14 cellular contexts compared by ENCODE assay signal in genomic region chr6:28005975-28006374, GRCh38. TPM values are rescaled to one million over a fixed set of nuclear protein-coding genes. Genes with fewer than 3 reads are reported as not detected.
A peak's percentile ranks its signal among the peaks of the same experiment; 100 is the strongest.
DNase-seq lines count a peak whose midpoint lies in the region; ATAC-seq and TF ChIP-seq lines count a peak whose summit lies in the region.
"Had no signal": no experiment of that assay in that cellular context is flagged by ENCODE, and none has a peak within 500 bp of the region (broad histone marks: within the 10 kb centered on the region; RNA-seq: fewer than 3 reads in every experiment).

No MANE protein-coding gene starts in this region.

- H3K27ac ChIP-seq in HUES48 (ENCODE audit: low read depth, low read length): peak overlapping the region; percentile 75
- H3K27ac ChIP-seq in ectodermal cell (ENCODE audit: insufficient read depth, low read depth, low read length, poor library complexity, severe bottlenecking): peak overlapping the region; percentile 47
- H3K27ac ChIP-seq in iPS-18a (ENCODE audit: low read length): peak overlapping the region; percentile 54
- no peak overlapping the region for H3K27ac ChIP-seq in lower lobe of right lung
- H3K27ac ChIP-seq: A549, C4-2B had no signal

- no peak for DNase-seq in stimulated activated naive CD8-positive, alpha-beta T cell treated with anti-CD3 and anti-CD28 coated beads, Interleukin-15, Interleukin-2, amounts not matched to agents 100 U/mL and 50 U/mL, for 24 hours
- no peak for DNase-seq in natural killer cell treated with Interleukin-12 subunit alpha and Interleukin-12 subunit beta and Interleukin-15 and Interleukin-18, amount 100 ng/mL, for 72 hours (ENCODE audit: low spot score)
- DNase-seq in lower lobe of right lung: no peak
- no peak for DNase-seq in activated CD4-positive, alpha-beta T cell treated with anti-CD3 and anti-CD28 coated beads for 36 hours
- DNase-seq: BE2C; CD4-positive, alpha-beta memory T cell; DMS79 had no signal

- no peak for TF ChIP-seq CTCF in lower lobe of right lung (IDR thresholded peaks at IDR 0.05)

- H3K4me3 ChIP-seq in HUES48 (ENCODE audit: low read depth, low read length) (no peak overlapping the region), ectodermal cell (ENCODE audit: insufficient read depth, low read depth, low read length) (no peak overlapping the region), iPS-18a (ENCODE audit: low read length) (peak overlapping the region; percentile 1), lower lobe of right lung (no peak overlapping the region)
- H3K4me3 ChIP-seq: A549 had no signal

- H3K36me3 Mint-ChIP-seq in natural killer cell treated with Interleukin-12 subunit alpha and Interleukin-12 subunit beta and Interleukin-15 and Interleukin-18, amount 100 ng/mL, for 72 hours: no peaks in the 10 kb centered on the region
- no peaks in the 10 kb centered on the region for H3K36me3 Mint-ChIP-seq in activated CD4-positive, alpha-beta T cell treated with anti-CD3 and anti-CD28 coated beads for 36 hours (ENCODE audit: low read depth)
- H3K36me3 Mint-ChIP-seq: CD4-positive, alpha-beta memory T cell had no signal

- H3K4me1 Mint-ChIP-seq in natural killer cell treated with Interleukin-12 subunit alpha and Interleukin-12 subunit beta and Interleukin-15 and Interleukin-18, amount 100 ng/mL, for 72 hours (ENCODE audit: low read depth in 2 of 2): no peaks in the 10 kb centered on the region
- peaks cover 4% of the 10 kb centered on the region for H3K4me1 Mint-ChIP-seq in activated CD4-positive, alpha-beta T cell treated with anti-CD3 and anti-CD28 coated beads for 36 hours

- ATAC-seq in stimulated activated naive CD8-positive, alpha-beta T cell treated with anti-CD3 and anti-CD28 coated beads, Interleukin-15, Interleukin-2, amounts not matched to agents 100 U/mL and 50 U/mL, for 24 hours: no peak
- ATAC-seq in natural killer cell treated with Interleukin-12 subunit alpha and Interleukin-12 subunit beta and Interleukin-15 and Interleukin-18, amount 100 ng/mL, for 72 hours: no peak
- no peak for ATAC-seq in lower lobe of right lung
- ATAC-seq in activated CD4-positive, alpha-beta T cell treated with anti-CD3 and anti-CD28 coated beads for 36 hours: no peak
- ATAC-seq: A549, HCT116 had no signal

- WGBS in ectodermal cell, 2 experiments: 34 to 37% methylated on average over 3 of the region's 3 CpGs

- H3K27me3 ChIP-seq in HUES48 (ENCODE audit: control insufficient read depth, insufficient read depth, low read length) (no peaks in the 10 kb centered on the region), ectodermal cell (ENCODE audit: control insufficient read depth, insufficient read depth, low read length, poor library complexity, severe bottlenecking) (no peaks in the 10 kb centered on the region), iPS-18a (ENCODE audit: control insufficient read depth, insufficient read depth, low read length) (no peaks in the 10 kb centered on the region), lower lobe of right lung (ENCODE audit: low read depth) (peaks cover 6% of the 10 kb centered on the region)

- CTCF ChIA-PET in activated CD4-positive, alpha-beta T cell treated with anti-CD3 and anti-CD28 coated beads for 36 hours (lab: Charles Lee): no interaction called here

- H3K4me3 Mint-ChIP-seq in natural killer cell treated with Interleukin-12 subunit alpha and Interleukin-12 subunit beta and Interleukin-15 and Interleukin-18, amount 100 ng/mL, for 72 hours: no peak overlapping the region
- no peak overlapping the region for H3K4me3 Mint-ChIP-seq in activated CD4-positive, alpha-beta T cell treated with anti-CD3 and anti-CD28 coated beads for 36 hours
- H3K4me3 Mint-ChIP-seq: CD4-positive, alpha-beta memory T cell had no signal

- no peak overlapping the region for H3K9ac ChIP-seq in HUES48 (ENCODE audit: low read depth, low read length)
- peak overlapping the region; percentile 41 for H3K9ac ChIP-seq in iPS-18a (ENCODE audit: low read length)

- H3K36me3 ChIP-seq in HUES48 (ENCODE audit: control insufficient read depth, insufficient read depth, low read length) (no peaks in the 10 kb centered on the region), ectodermal cell (ENCODE audit: control insufficient read depth, insufficient read depth, low read length) (no peaks in the 10 kb centered on the region), iPS-18a (ENCODE audit: control insufficient read depth, low read depth, low read length) (no peaks in the 10 kb centered on the region), lower lobe of right lung (no peaks in the 10 kb centered on the region)
- H3K36me3 ChIP-seq: BE2C had no signal

- H3K4me1 ChIP-seq in HUES48 (ENCODE audit: control insufficient read depth, insufficient read depth, low read length): peaks cover 31% of the 10 kb centered on the region
- H3K4me1 ChIP-seq in ectodermal cell (ENCODE audit: control insufficient read depth, insufficient read depth, low read length): peaks cover 34% of the 10 kb centered on the region
- peaks cover 46% of the 10 kb centered on the region for H3K4me1 ChIP-seq in iPS-18a (ENCODE audit: control insufficient read depth, low read depth, low read length)
- H3K4me1 ChIP-seq in lower lobe of right lung: no peaks in the 10 kb centered on the region
- H3K4me1 ChIP-seq: A549 had no signal

- no peaks in the 10 kb centered on the region for H3K9me3 Mint-ChIP-seq in natural killer cell treated with Interleukin-12 subunit alpha and Interleukin-12 subunit beta and Interleukin-15 and Interleukin-18, amount 100 ng/mL, for 72 hours
- no peaks in the 10 kb centered on the region for H3K9me3 Mint-ChIP-seq in activated CD4-positive, alpha-beta T cell treated with anti-CD3 and anti-CD28 coated beads for 36 hours (ENCODE audit: low read depth)
- H3K9me3 Mint-ChIP-seq: CD4-positive, alpha-beta memory T cell had no signal

- intact Hi-C loops in lower lobe of right lung (cut with DNase I): no loop called here
- intact Hi-C loops in activated CD4-positive, alpha-beta T cell treated with anti-CD3 and anti-CD28 coated beads for 36 hours (cut with DNase I, micrococcal nuclease): no loop called here

- H3K9me3 ChIP-seq in HUES48 (ENCODE audit: control insufficient read depth, insufficient read depth, low read length) (no peaks in the 10 kb centered on the region), ectodermal cell (ENCODE audit: control insufficient read depth, low read length) (no peaks in the 10 kb centered on the region), iPS-18a (ENCODE audit: control insufficient read depth, low read depth, low read length) (no peaks in the 10 kb centered on the region), lower lobe of right lung (no peaks in the 10 kb centered on the region)
- H3K9me3 ChIP-seq: A549, BE2C had no signal

- no peak overlapping the region for H3K27ac Mint-ChIP-seq in natural killer cell treated with Interleukin-12 subunit alpha and Interleukin-12 subunit beta and Interleukin-15 and Interleukin-18, amount 100 ng/mL, for 72 hours
- H3K27ac Mint-ChIP-seq in activated CD4-positive, alpha-beta T cell treated with anti-CD3 and anti-CD28 coated beads for 36 hours: no peak overlapping the region
- H3K27ac Mint-ChIP-seq: CD4-positive, alpha-beta memory T cell had no signal

- peaks cover 23 to 29% of the 10 kb centered on the region in 2 donors for H3K27me3 Mint-ChIP-seq in natural killer cell treated with Interleukin-12 subunit alpha and Interleukin-12 subunit beta and Interleukin-15 and Interleukin-18, amount 100 ng/mL, for 72 hours
- H3K27me3 Mint-ChIP-seq in activated CD4-positive, alpha-beta T cell treated with anti-CD3 and anti-CD28 coated beads for 36 hours: peaks cover 15% of the 10 kb centered on the region

- POLR2A ChIA-PET in activated CD4-positive, alpha-beta T cell treated with anti-CD3 and anti-CD28 coated beads for 36 hours (lab: Charles Lee): no interaction called here

RNA-seq across cellular contexts. Expression of gene OR2B6, which starts 48.9 kb away (rescaled TPM):
- polyA plus RNA-seq in ectodermal cell (2013, experiment 1 of 4): 0.61 TPM
- not detected for polyA plus RNA-seq in ectodermal cell (2013, experiment 2 of 4)
- not detected for polyA plus RNA-seq in ectodermal cell (2013, experiment 3 of 4)
- not detected for polyA plus RNA-seq in ectodermal cell (2013, experiment 4 of 4)
- not detected for total RNA-seq in natural killer cell treated with Interleukin-12 subunit alpha and Interleukin-12 subunit beta and Interleukin-15 and Interleukin-18, amount 100 ng/mL, for 72 hours
- total RNA-seq in lower lobe of right lung: not detected
- not detected for total RNA-seq in activated CD4-positive, alpha-beta T cell treated with anti-CD3 and anti-CD28 coated beads for 36 hours
- total RNA-seq: CD4-positive, alpha-beta memory T cell; H4 had no signal
- polyA plus RNA-seq: CD4-positive, alpha-beta memory T cell had no signal
